In the genomic region with DNA sequence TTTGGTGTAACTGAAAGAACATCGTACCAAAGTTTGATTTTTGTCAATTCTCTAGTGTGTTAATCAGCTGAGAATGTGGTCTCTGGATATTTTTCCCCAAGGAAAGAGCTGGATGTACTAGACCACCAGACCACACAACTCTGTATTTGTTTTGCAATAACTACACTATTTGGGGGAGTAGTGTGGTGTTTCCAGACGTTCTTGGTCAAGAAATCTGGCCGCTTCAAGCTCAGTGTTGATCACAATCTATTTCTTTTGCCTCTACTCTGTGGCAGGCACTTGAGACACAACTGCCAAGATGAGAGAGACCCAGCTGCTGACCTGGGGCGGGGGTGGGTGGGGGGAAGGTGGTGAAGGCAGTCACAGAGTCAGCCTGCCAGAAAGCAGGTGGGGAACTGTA, we compare ENCODE assay signal across 16 cellular contexts. TPM values are rescaled to one million over a fixed set of nuclear protein-coding genes. Genes with fewer than 3 reads are reported as not detected.
DNase-seq lines count a peak whose midpoint lies in the region; ATAC-seq and TF ChIP-seq lines count a peak whose summit lies in the region.
"Had no signal": no experiment of that assay in that cellular context is flagged by ENCODE, and none has a peak within 500 bp of the region (broad histone marks: within the 10 kb centered on the region; RNA-seq: fewer than 3 reads in every experiment).

No MANE protein-coding gene starts in this region.

- no peak overlapping the region for H2BK5ac ChIP-seq in mesendoderm (ENCODE audit: low read length)

- H3F3A ChIP-seq in SU-DHL-6 (ENCODE audit: insufficient read depth): peaks cover 4% of the 10 kb centered on the region; the same call in 1 of the 2 replicates

- H3K79me2 ChIP-seq in SU-DHL-6 (ENCODE audit: insufficient read depth, low read length) (peaks cover 11% of the 10 kb centered on the region), mesendoderm (ENCODE audit: control insufficient read depth, insufficient read depth, low read length) (peaks cover 29% of the 10 kb centered on the region)

- H3K4me3 ChIP-seq in SU-DHL-6 (ENCODE audit: insufficient read depth, low read length, poor library complexity, severe bottlenecking) (no peak overlapping the region), mesendoderm (ENCODE audit: low read length) (no peak overlapping the region), subcutaneous abdominal adipose tissue (ENCODE audit: low read depth in 1 of 5, low read length in 5 of 5) (no peak overlapping the region)

- peak overlapping the region; percentile 71 for H3K4ac ChIP-seq in mesendoderm (ENCODE audit: low read depth, low read length)

- H3K18ac ChIP-seq in mesendoderm (ENCODE audit: low read length): no peak overlapping the region

- H3K56ac ChIP-seq in mesendoderm (ENCODE audit: low read length): peak overlapping the region; percentile 2

- DNase-seq in GF-D8 (lab: John Stamatoyannopoulos, UW) (peak; percentile 19), mesendoderm (no peak), EL (no peak)
- DNase-seq: activated CD4-positive, alpha-beta memory T cell treated with anti-CD3 and anti-CD28 coated beads for 36 hours; activated T-cell treated with anti-CD3 and anti-CD28 coated beads, Interleukin-2, amount 50 U/mL, for 24 hours; effector CD8-positive, alpha-beta T cell; H9; left colon; NCI-H1694 treated with DMSO at 0.1 percent for 48 hours; OCI-M1; SK-N-SH had no signal

- no peak overlapping the region for H4K8ac ChIP-seq in mesendoderm (ENCODE audit: low read depth, low read length)

- peaks cover 14% of the 10 kb centered on the region for H3K79me1 ChIP-seq in mesendoderm (ENCODE audit: low read length)

- H3K4me2 ChIP-seq in SU-DHL-6 (ENCODE audit: low read depth, low read length, poor library complexity, severe bottlenecking) (peak overlapping the region; percentile 58), mesendoderm (ENCODE audit: low read length) (no peak overlapping the region)
- H3K4me2 ChIP-seq: SK-N-SH had no signal

- H2AFZ ChIP-seq in SU-DHL-6 (ENCODE audit: low read depth, low read length, severe bottlenecking): no peak overlapping the region

- no peak overlapping the region for H4K5ac ChIP-seq in mesendoderm (ENCODE audit: low read length)

- H3K4me1 ChIP-seq in mesendoderm (ENCODE audit: control insufficient read depth, low read depth, low read length) (peaks cover 31% of the 10 kb centered on the region), subcutaneous abdominal adipose tissue (ENCODE audit: control insufficient read depth in 5 of 5, insufficient read depth in 5 of 5, low read length in 5 of 5) (peaks cover 0 to 48% (median 9%) of the 10 kb centered on the region in 5 donors)

- no peaks in the 10 kb centered on the region for H3K9me2 ChIP-seq in SU-DHL-6 (replicated peaks; ENCODE audit: insufficient read depth, low read length)
- H3K9me2 ChIP-seq: SK-N-SH had no signal

- no CpG with 5 or more reads among the region's 4 CpGs for WGBS in mesendoderm (ENCODE audit: extremely low coverage, insufficient coverage, low lambda C conversion rate)

- H3K27me3 ChIP-seq in SU-DHL-6 (ENCODE audit: low read length) (no peaks in the 10 kb centered on the region), mesendoderm (ENCODE audit: insufficient read depth, low read length, poor library complexity) (no peaks in the 10 kb centered on the region), subcutaneous abdominal adipose tissue (ENCODE audit: control insufficient read depth in 5 of 5, insufficient read depth in 4 of 5, low read length in 5 of 5) (no peaks in the 10 kb centered on the region)

- no peak overlapping the region for H2BK15ac ChIP-seq in mesendoderm (replicated peaks; ENCODE audit: low read depth)

- H3K36me3 ChIP-seq in SU-DHL-6 (ENCODE audit: low read length) (no peaks in the 10 kb centered on the region), mesendoderm (ENCODE audit: control insufficient read depth, insufficient read depth, low read length) (no peaks in the 10 kb centered on the region), subcutaneous abdominal adipose tissue (ENCODE audit: control insufficient read depth in 5 of 5, insufficient read depth in 5 of 5, low read length in 5 of 5) (no peaks in the 10 kb centered on the region)

- H4K20me1 ChIP-seq in SU-DHL-6 (ENCODE audit: low read depth, low read length): no peaks in the 10 kb centered on the region

- no peaks in the 10 kb centered on the region for H3K9me3 ChIP-seq in SU-DHL-6 (ENCODE audit: insufficient read depth, low read length)
- no peaks in the 10 kb centered on the region for H3K9me3 ChIP-seq in subcutaneous abdominal adipose tissue (ENCODE audit: control insufficient read depth in 5 of 5, low read length in 5 of 5)
- H3K9me3 ChIP-seq: SK-N-SH had no signal

- H2AK5ac ChIP-seq in mesendoderm (ENCODE audit: low read length): no peak overlapping the region

- peak overlapping the region; percentile 79 for H2BK120ac ChIP-seq in mesendoderm (ENCODE audit: low read depth, low read length)

- no peak for TF ChIP-seq CTCF in SU-DHL-6 (IDR thresholded peaks at IDR 0.05; ENCODE audit: insufficient read depth, low read length, poor library complexity, severe bottlenecking)

- H3K23ac ChIP-seq in mesendoderm (ENCODE audit: low read length): no peak overlapping the region

- ATAC-seq in HG03280 (IDR thresholded peaks at IDR 0.05; ENCODE audit: unreplicated experiment) (no peak), GM21576 (IDR thresholded peaks at IDR 0.05; ENCODE audit: unreplicated experiment) (no peak)
- ATAC-seq in activated CD4-positive, CD25-positive, alpha-beta regulatory T cell treated with anti-CD3 and anti-CD28 coated beads, Interleukin-2, amount 50 U/mL, for 24 hours: no peak
- ATAC-seq: left colon had no signal

- H3K27ac ChIP-seq in SU-DHL-6 (ENCODE audit: low read depth, low read length) (peak overlapping the region; percentile 65), mesendoderm (ENCODE audit: low read depth, low read length) (no peak overlapping the region), subcutaneous abdominal adipose tissue (ENCODE audit: low read depth, low read length) (peak overlapping the region; percentile 54)

- H3K9ac ChIP-seq in SU-DHL-6 (ENCODE audit: low read length) (peak overlapping the region; percentile 33; the same call in 1 of the 2 replicates), mesendoderm (ENCODE audit: low read length) (no peak overlapping the region), subcutaneous abdominal adipose tissue (ENCODE audit: low read length in 5 of 5) (no peak overlapping the region)
- H3K9ac ChIP-seq: SK-N-SH had no signal

RNA-seq across cellular contexts. Expression of a gene that starts 30.5 kb away (rescaled TPM):
- not detected for polyA plus RNA-seq in mesendoderm (2013, experiment 1 of 2)
- not detected for polyA plus RNA-seq in mesendoderm (2013, experiment 2 of 2)
- polyA plus RNA-seq: SK-N-SH had no signal
